Comparison of ENCODE assay signal across 8 cellular contexts in genomic region chr1:229027622-229028182, GRCh38.
A peak's percentile ranks its signal among the peaks of the same experiment; 100 is the strongest.
DNase-seq lines count a peak whose midpoint lies in the region; ATAC-seq and TF ChIP-seq lines count a peak whose summit lies in the region.

No MANE protein-coding gene starts in this region.

- no peak overlapping the region for H3K27ac Mint-ChIP-seq in stimulated activated memory B cell treated with anti-CD40 and anti-IgM and Interleukin-4, amounts not matched to agents 10 μg/mL and 1 μg/mL and 100 μg/mL, for 72 hours

- no peak overlapping the region for H3K9ac ChIP-seq in iPS-20b (ENCODE audit: low read depth, low read length)

- H3K4me1 Mint-ChIP-seq in stimulated activated memory B cell treated with anti-CD40 and anti-IgM and Interleukin-4, amounts not matched to agents 10 μg/mL and 1 μg/mL and 100 μg/mL, for 72 hours = peaks cover 10% of the 10 kb centered on the region

- POLR2A ChIA-PET in HEK293 (lab: Yijun Ruan, JAX) = no interaction called here

- peak overlapping the region; percentile 48 for H3K4me3 Mint-ChIP-seq in stimulated activated memory B cell treated with anti-CD40 and anti-IgM and Interleukin-4, amounts not matched to agents 10 μg/mL and 1 μg/mL and 100 μg/mL, for 72 hours

- peak; percentile 53 for ATAC-seq in stimulated activated memory B cell treated with anti-CD40 and anti-IgM and Interleukin-4, amounts not matched to agents 10 μg/mL and 1 μg/mL and 100 μg/mL, for 72 hours
- ATAC-seq in HG02852 (IDR thresholded peaks at IDR 0.05; ENCODE audit: unreplicated experiment) = no peak
- no peak for ATAC-seq in HG02678 (IDR thresholded peaks at IDR 0.05; ENCODE audit: unreplicated experiment)
- ATAC-seq in HG03460 (IDR thresholded peaks at IDR 0.05; ENCODE audit: unreplicated experiment) = no peak

- no peaks in the 10 kb centered on the region for H3K9me3 ChIP-seq in HEK293 (ENCODE audit: control insufficient read depth, insufficient read depth, low read depth, low read length)
- H3K9me3 ChIP-seq in iPS-20b (ENCODE audit: insufficient read depth, low read depth, low read length) = no peaks in the 10 kb centered on the region

- H3K4me3 ChIP-seq in HEK293 (ENCODE audit: low read depth, low read length) (no peak overlapping the region), iPS-20b (ENCODE audit: low read length) (peak overlapping the region; percentile 35)

- no peaks in the 10 kb centered on the region for H3K9me3 Mint-ChIP-seq in stimulated activated memory B cell treated with anti-CD40 and anti-IgM and Interleukin-4, amounts not matched to agents 10 μg/mL and 1 μg/mL and 100 μg/mL, for 72 hours

- TF ChIP-seq CTCF in HEK293 (tag by site-specific recombination; IDR thresholded peaks at IDR 0.05) = no peak

- DNase-seq in AML-193 (lab: John Stamatoyannopoulos, UW) = peak; percentile 96 to 98
- DNase-seq in activated CD4-positive, alpha-beta T cell treated with anti-CD3 and anti-CD28 coated beads, Interleukin-2, amount 50 U/mL, for 48 hours = peak; percentile 11 to 26

- peaks cover 45% of the 10 kb centered on the region; the same call in 1 of the 2 replicates for H3K27me3 ChIP-seq in iPS-20b (ENCODE audit: insufficient read depth, low read length)

- H3K4me1 ChIP-seq in HEK293 (ENCODE audit: control insufficient read depth, insufficient read depth, low read length) = peaks cover 3% of the 10 kb centered on the region; the same call in 1 of the 2 replicates
- peaks cover 23% of the 10 kb centered on the region for H3K4me1 ChIP-seq in iPS-20b (ENCODE audit: insufficient read depth, low read length)

- H3K27ac ChIP-seq in HEK293 (ENCODE audit: extremely low read depth, low read depth, low read length) (no peak overlapping the region), iPS-20b (ENCODE audit: low read length) (no peak overlapping the region)

- no peaks in the 10 kb centered on the region for H3K36me3 Mint-ChIP-seq in stimulated activated memory B cell treated with anti-CD40 and anti-IgM and Interleukin-4, amounts not matched to agents 10 μg/mL and 1 μg/mL and 100 μg/mL, for 72 hours

- H3K36me3 ChIP-seq in HEK293 (ENCODE audit: control insufficient read depth in 2 of 2, insufficient read depth in 1 of 2, low read length in 2 of 2) = no peaks in the 10 kb centered on the region
- no peaks in the 10 kb centered on the region for H3K36me3 ChIP-seq in iPS-20b (ENCODE audit: insufficient read depth, low read depth, low read length)

- CTCF ChIA-PET in HEK293 (lab: Yijun Ruan, JAX) = interaction anchor here (0.6 to 0.7 kb wide), 2 partner anchors 200 to 293 kb away, joined by 3 to 5 read pairs; partner anchors contain the start of gene RHOU

- H3K27me3 Mint-ChIP-seq in stimulated activated memory B cell treated with anti-CD40 and anti-IgM and Interleukin-4, amounts not matched to agents 10 μg/mL and 1 μg/mL and 100 μg/mL, for 72 hours = peaks cover 42% of the 10 kb centered on the region

TF ChIP-seq in HEK293, 187 proteins besides CTCF, POLR2A, EP300 and RAD21:
- TF ChIP-seq ZNF433 (tag by site-specific recombination; IDR thresholded peaks at IDR 0.05; ENCODE audit: low read depth) = no peak
- TF ChIP-seq ZNF146 (tag by site-specific recombination; IDR thresholded peaks at IDR 0.05) = no peak
- peak; percentile 58; the same call in 1 of the 2 replicates for TF ChIP-seq PRDM1 (tag by site-specific recombination; IDR thresholded peaks at IDR 0.05)
- no peak for TF ChIP-seq HOXC10 (CRISPR knock-in tag; IDR thresholded peaks at IDR 0.05)
- no peak for TF ChIP-seq INSM2 (tag by site-specific recombination; IDR thresholded peaks at IDR 0.05)
- no peak for TF ChIP-seq KLF16 (tag by site-specific recombination; IDR thresholded peaks at IDR 0.05)
